Comparison of ENCODE assay signal across 2 cellular contexts in the genomic region with DNA sequence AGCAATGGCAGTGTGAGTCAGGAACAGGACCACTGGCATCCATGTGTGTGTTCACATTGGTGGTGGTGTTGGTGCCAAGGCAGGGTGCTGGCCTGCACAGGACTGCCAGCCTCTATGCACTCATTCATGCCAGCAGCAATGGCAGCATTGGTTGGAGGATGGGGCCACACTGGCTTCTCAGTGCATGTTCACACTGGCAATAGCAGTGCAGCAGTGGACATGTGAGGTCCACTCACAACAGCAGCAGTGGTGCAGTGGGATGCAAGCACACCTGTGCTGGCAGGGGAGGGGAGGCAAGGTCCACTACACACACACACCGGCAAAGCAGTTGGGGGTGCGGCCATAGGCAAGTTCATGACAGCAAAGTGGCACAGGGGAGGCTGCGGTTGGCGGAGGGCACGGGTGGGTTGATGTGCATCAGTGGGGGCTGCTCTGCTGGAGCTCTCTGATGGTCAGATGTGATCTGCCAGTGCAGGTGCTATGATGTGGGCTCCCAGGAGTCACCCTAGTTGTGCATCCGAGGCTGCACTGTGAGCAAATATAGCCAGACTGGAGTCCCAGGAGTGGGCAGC.
TF ChIP-seq lines count a peak whose summit lies in the region.

No MANE protein-coding gene starts in this region.

TF ChIP-seq in IMR-90, 13 proteins besides CTCF, POLR2A, EP300 and RAD21:
- TF ChIP-seq MAZ (IDR thresholded peaks at IDR 0.05; ENCODE audit: borderline replicate concordance, low read depth, low read length) (no peak), RFX5 (IDR thresholded peaks at IDR 0.05; ENCODE audit: low read depth, low read length) (no peak), BHLHE40 (IDR thresholded peaks at IDR 0.05; ENCODE audit: low read depth, low read length) (no peak), FOS (IDR thresholded peaks at IDR 0.05; ENCODE audit: low read depth, low read length) (no peak), SMC3 (IDR thresholded peaks at IDR 0.05; ENCODE audit: low read depth, low read length) (no peak), RCOR1 (IDR thresholded peaks at IDR 0.05; ENCODE audit: insufficient replicate concordance, low read length) (no peak), MXI1 (IDR thresholded peaks at IDR 0.05; ENCODE audit: borderline replicate concordance, low read depth, low read length) (no peak), CHD1 (IDR thresholded peaks at IDR 0.05; ENCODE audit: low read depth, low read length) (no peak), MAFK (IDR thresholded peaks at IDR 0.05; ENCODE audit: low read depth, low read length) (no peak), NFE2L2 (IDR thresholded peaks at IDR 0.05; ENCODE audit: low read depth, low read length) (no peak), CEBPB (IDR thresholded peaks at IDR 0.05; ENCODE audit: low read depth, low read length) (no peak)
- TF ChIP-seq, protein P1, sequence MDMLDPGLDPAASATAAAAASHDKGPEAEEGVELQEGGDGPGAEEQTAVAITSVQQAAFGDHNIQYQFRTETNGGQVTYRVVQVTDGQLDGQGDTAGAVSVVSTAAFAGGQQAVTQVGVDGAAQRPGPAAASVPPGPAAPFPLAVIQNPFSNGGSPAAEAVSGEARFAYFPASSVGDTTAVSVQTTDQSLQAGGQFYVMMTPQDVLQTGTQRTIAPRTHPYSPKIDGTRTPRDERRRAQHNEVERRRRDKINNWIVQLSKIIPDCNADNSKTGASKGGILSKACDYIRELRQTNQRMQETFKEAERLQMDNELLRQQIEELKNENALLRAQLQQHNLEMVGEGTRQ (IDR thresholded peaks at IDR 0.05; ENCODE audit: low read depth, low read length), result no peak
- TF ChIP-seq, protein P2, sequence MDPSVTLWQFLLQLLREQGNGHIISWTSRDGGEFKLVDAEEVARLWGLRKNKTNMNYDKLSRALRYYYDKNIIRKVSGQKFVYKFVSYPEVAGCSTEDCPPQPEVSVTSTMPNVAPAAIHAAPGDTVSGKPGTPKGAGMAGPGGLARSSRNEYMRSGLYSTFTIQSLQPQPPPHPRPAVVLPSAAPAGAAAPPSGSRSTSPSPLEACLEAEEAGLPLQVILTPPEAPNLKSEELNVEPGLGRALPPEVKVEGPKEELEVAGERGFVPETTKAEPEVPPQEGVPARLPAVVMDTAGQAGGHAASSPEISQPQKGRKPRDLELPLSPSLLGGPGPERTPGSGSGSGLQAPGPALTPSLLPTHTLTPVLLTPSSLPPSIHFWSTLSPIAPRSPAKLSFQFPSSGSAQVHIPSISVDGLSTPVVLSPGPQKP (IDR thresholded peaks at IDR 0.05; ENCODE audit: borderline replicate concordance, low read depth, low read length), result no peak

TF ChIP-seq in H1, 55 proteins besides CTCF, POLR2A, EP300 and RAD21:
- TF ChIP-seq TBP (IDR thresholded peaks at IDR 0.05; ENCODE audit: low read depth, low read length), result no peak
- TF ChIP-seq SP2 (IDR thresholded peaks at IDR 0.05; ENCODE audit: low read length), result no peak
TF ChIP-seq in H1: peak in this region for 0.
